In the genomic region with DNA sequence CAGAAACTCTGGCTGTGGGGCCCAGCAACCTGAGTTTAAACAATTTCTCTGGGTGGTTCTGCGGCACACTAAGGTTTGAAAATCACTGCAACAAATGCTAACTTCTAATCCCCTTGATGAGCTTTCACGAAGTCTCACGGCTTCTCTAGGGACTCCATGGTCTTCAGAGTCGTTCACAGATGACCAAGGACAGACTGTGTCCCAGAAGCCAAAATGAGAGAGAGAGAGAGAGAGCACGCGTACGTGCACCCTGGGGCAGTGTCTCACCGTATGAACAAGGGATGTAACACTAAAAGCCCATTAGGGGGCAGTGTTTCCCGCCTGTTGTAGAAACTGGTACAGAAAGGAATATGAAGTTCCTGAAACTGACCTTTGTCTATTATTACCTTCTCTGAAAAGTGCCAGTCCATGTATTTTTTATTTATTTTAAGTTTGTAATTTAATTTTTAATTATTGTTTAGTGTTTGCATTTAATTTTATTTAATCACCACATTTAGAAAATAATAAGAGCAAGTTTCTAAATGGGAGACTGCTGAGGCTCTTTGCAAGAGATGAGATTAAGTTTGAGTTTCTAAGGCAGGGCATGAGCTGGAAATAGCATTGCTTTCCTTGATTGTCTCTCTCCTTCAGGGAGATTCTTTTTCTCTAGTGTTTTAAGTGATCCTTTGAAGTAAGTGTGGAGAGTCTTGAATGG, we compare ENCODE assay signal across 8 cellular contexts. TPM values are rescaled to one million over a fixed set of nuclear protein-coding genes. Genes with fewer than 3 reads are reported as not detected.
DNase-seq lines count a peak whose midpoint lies in the region; ATAC-seq and TF ChIP-seq lines count a peak whose summit lies in the region.

No MANE protein-coding gene starts in this region.

- POLR2A ChIA-PET in CD4-positive, alpha-beta T cell (lab: Charles Lee), result interaction anchor here (0.9 to 3.5 kb wide), 8 partner anchors 17 to 128 kb away, joined by 3 to 24 read pairs (median 4); a partner anchor contains a TSS

- H3K27me3 Mint-ChIP-seq in CD4-positive, alpha-beta T cell, result no peaks in the 10 kb centered on the region
- no peaks in the 10 kb centered on the region for H3K27me3 Mint-ChIP-seq in natural killer cell (ENCODE audit: low read depth in 2 of 2)

- no peaks in the 10 kb centered on the region for H3K79me2 ChIP-seq in OCI-LY1 (ENCODE audit: insufficient read depth, low read length)

- intact Hi-C loops in CD4-positive, alpha-beta T cell (cut with DNase I, micrococcal nuclease), result loop anchor here (1.0 to 10.0 kb wide), 9 partner anchors 19 to 306 kb away; a partner anchor contains a TSS
- intact Hi-C loops in esophagus muscularis mucosa (cut with DNase I) (loop anchor here (5.0 kb wide), 2 partner anchors 62 to 103 kb away; a partner anchor contains a TSS), natural killer cell (cut with micrococcal nuclease) (loop anchor here (1.0 to 10.0 kb wide), 3 partner anchors 24 to 212 kb away; a partner anchor contains a TSS)

- no peaks in the 10 kb centered on the region for H3K36me3 Mint-ChIP-seq in CD4-positive, alpha-beta T cell (ENCODE audit: low read depth)
- H3K36me3 Mint-ChIP-seq in natural killer cell, result no peaks in the 10 kb centered on the region

- no peaks in the 10 kb centered on the region for H3F3A ChIP-seq in OCI-LY1 (ENCODE audit: insufficient read depth, low read length)

- no peaks in the 10 kb centered on the region for H3K36me3 ChIP-seq in OCI-LY1 (ENCODE audit: insufficient read depth, low read length)
- H3K36me3 ChIP-seq in esophagus muscularis mucosa, result peaks cover 0 to 13% (median 0%) of the 10 kb centered on the region in 4 donors

- TF ChIP-seq CTCF in CD4-positive, alpha-beta T cell (IDR thresholded peaks at IDR 0.05), result peak; percentile 99
- peak; percentile 73 for TF ChIP-seq CTCF in OCI-LY1 (IDR thresholded peaks at IDR 0.05; ENCODE audit: low read length)
- TF ChIP-seq CTCF in esophagus muscularis mucosa (IDR thresholded peaks at IDR 0.05), result peak; percentile 77 to 83 (median 83)
- peak; percentile 97 for TF ChIP-seq CTCF in natural killer cell (IDR thresholded peaks at IDR 0.05)

- no peak overlapping the region for H3K27ac ChIP-seq in CD4-positive, alpha-beta T cell (ENCODE audit: low read depth, low read length)
- H3K27ac ChIP-seq in OCI-LY1 (ENCODE audit: low read depth, low read length, poor library complexity, severe bottlenecking) (no peak overlapping the region), esophagus muscularis mucosa (replicated peaks in 1 of 4) (peak overlapping the region; percentile 85 to 95 (median 92))

- H3K4me1 ChIP-seq in OCI-LY1 (ENCODE audit: insufficient read depth, low read length, severe bottlenecking) (peaks cover 26% of the 10 kb centered on the region), esophagus muscularis mucosa (peaks cover 25 to 53% (median 47%) of the 10 kb centered on the region in 4 donors)

- H3K9me2 ChIP-seq in OCI-LY1 (ENCODE audit: low read depth, low read length), result no peaks in the 10 kb centered on the region

- no peak for TF ChIP-seq EP300 in esophagus muscularis mucosa (IDR thresholded peaks at IDR 0.05)

- no peaks in the 10 kb centered on the region for H3K27me3 ChIP-seq in CD4-positive, alpha-beta T cell (ENCODE audit: control insufficient read depth, insufficient read depth, low read length)
- H3K27me3 ChIP-seq in OCI-LY1 (ENCODE audit: insufficient read depth, low read length) (no peaks in the 10 kb centered on the region), esophagus muscularis mucosa (no peaks in the 10 kb centered on the region)

- H3K9me3 ChIP-seq in CD4-positive, alpha-beta T cell (ENCODE audit: control insufficient read depth, low read length), result no peaks in the 10 kb centered on the region
- H3K9me3 ChIP-seq in OCI-LY1 (ENCODE audit: low read length) (no peaks in the 10 kb centered on the region), esophagus muscularis mucosa (no peaks in the 10 kb centered on the region)

- peak; percentile 68 for ATAC-seq in CD4-positive, alpha-beta T cell (ENCODE audit: poor library complexity)
- peak; percentile 48 for ATAC-seq in GM19452 (IDR thresholded peaks at IDR 0.05; ENCODE audit: unreplicated experiment)
- peak; percentile 60 to 78 (median 68) for ATAC-seq in natural killer cell

- no peak for TF ChIP-seq POLR2A in esophagus muscularis mucosa (IDR thresholded peaks at IDR 0.05; ENCODE audit: low read depth)

- WGBS in esophagus muscularis mucosa, result 16% methylated on average over 9 of the region's 9 CpGs

- H3K4me3 ChIP-seq in OCI-LY1 (ENCODE audit: low read depth, low read length, poor library complexity, severe bottlenecking) (no peak overlapping the region), esophagus muscularis mucosa (peak overlapping the region in 3 of 4 donors; percentile 63 to 75 (median 66))

- H4K20me1 ChIP-seq in OCI-LY1 (ENCODE audit: insufficient read depth, low read length), result no peaks in the 10 kb centered on the region

- no peaks in the 10 kb centered on the region for H3K9me3 Mint-ChIP-seq in CD4-positive, alpha-beta T cell
- H3K9me3 Mint-ChIP-seq in natural killer cell, result no peaks in the 10 kb centered on the region

- H2AFZ ChIP-seq in OCI-LY1 (ENCODE audit: low read length), result no peak overlapping the region

- H3K4me3 Mint-ChIP-seq in CD4-positive, alpha-beta T cell, result peak overlapping the region; percentile 93
- peak overlapping the region; percentile 81 for H3K4me3 Mint-ChIP-seq in natural killer cell

- peak overlapping the region; percentile 72 for H3K27ac Mint-ChIP-seq in CD4-positive, alpha-beta T cell
- H3K27ac Mint-ChIP-seq in natural killer cell, result peak overlapping the region in 1 of 2 donors; percentile 84

- no peak overlapping the region for H3K9ac ChIP-seq in OCI-LY1 (ENCODE audit: low read length)

- H3K4me1 Mint-ChIP-seq in CD4-positive, alpha-beta T cell (ENCODE audit: low read depth), result peaks cover 20% of the 10 kb centered on the region
- H3K4me1 Mint-ChIP-seq in natural killer cell, result peaks cover 10 to 23% of the 10 kb centered on the region in 2 donors

- no peak overlapping the region; the same call in 1 of the 2 replicates for H3K4me2 ChIP-seq in OCI-LY1 (ENCODE audit: low read length)

- peak; percentile 20 to 62 (median 46) for DNase-seq in CD4-positive, alpha-beta T cell
- DNase-seq in HUDEP-2 (lab: John Stamatoyannopoulos, UW; ENCODE audit: unreplicated experiment in 76 of 76) (peak in 68 of 76 experiments; percentile 5 to 75 (median 45)), activated T-cell treated with anti-CD3 and anti-CD28 coated beads for 48 hours (ENCODE audit: low read depth) (peak; percentile 44), esophagus muscularis mucosa (ENCODE audit: extremely low spot score) (no peak), natural killer cell (peak; percentile 37), superior temporal gyrus (ENCODE audit: extremely low spot score) (peak; percentile 93)

- CTCF ChIA-PET in CD4-positive, alpha-beta T cell (lab: Charles Lee), result interaction anchor here (0.6 to 1.6 kb wide), 9 partner anchors 9 to 1205 kb away, joined by 3 to 9 read pairs (median 5); a partner anchor contains a TSS

RNA-seq across cellular contexts. Expression of a gene that starts 3.4 kb away (rescaled TPM):
- total RNA-seq in CD4-positive, alpha-beta T cell, result 1 to 10 TPM; 1.8 to 3.4 TPM
- total RNA-seq in esophagus muscularis mucosa (10 to 100 TPM; 13.3 to 49.4 (median 37.1) TPM), natural killer cell (1 to 10 TPM in 2 of 3 donors, under 1 TPM in 1; 0.70 to 1.6 (median 1.6) TPM)

RNA-seq across cellular contexts. Expression of a gene that starts 24.3 kb away (rescaled TPM):
- 100 to 1,000 TPM; 153 TPM for total RNA-seq in CD4-positive, alpha-beta T cell
- total RNA-seq in esophagus muscularis mucosa (10 to 100 TPM; 37.1 to 67.1 (median 53.9) TPM), natural killer cell (100 to 1,000 TPM in 2 of 3 donors, 10 to 100 TPM in 1; 98.9 to 120 (median 114) TPM)

Comparison
In these comparisons a context has a peak if more than half of its experiments do, and no peak if none do; other contexts are left out.
1. H3K27ac ChIP-seq: peak in esophagus muscularis mucosa (4 of 4); none in CD4-positive, alpha-beta T cell (single experiment) and OCI-LY1 (single experiment).
2. Peak in every context shown above with its lines, with median percentiles within 50 percentile points of each other: ATAC-seq and CTCF ChIP-seq.